Comparison of ENCODE assay signal across 35 cellular contexts in the genomic region with DNA sequence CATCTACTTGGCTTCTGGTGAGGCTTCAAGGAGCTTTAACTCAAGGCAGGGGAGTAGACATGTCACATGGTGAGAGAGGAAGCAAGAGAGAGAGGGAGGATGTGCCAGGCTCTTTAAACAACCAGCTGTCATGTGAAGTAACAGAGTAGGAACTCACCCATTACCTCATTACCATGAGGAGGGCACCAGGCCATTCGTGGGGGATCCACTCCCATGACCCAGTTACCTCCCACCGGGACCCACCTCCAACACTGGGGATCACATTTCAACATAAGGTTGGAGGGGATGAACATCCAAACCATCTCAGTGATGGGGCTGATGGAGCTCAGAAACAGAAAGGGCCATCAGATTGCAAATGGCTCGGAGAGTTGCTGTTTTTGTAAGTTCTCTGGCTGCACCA. TPM values are rescaled to one million over a fixed set of nuclear protein-coding genes. Genes with fewer than 3 reads are reported as not detected.
"Had no signal": no experiment of that assay in that cellular context is flagged by ENCODE, and none has a peak within 500 bp of the region (broad histone marks: within the 10 kb centered on the region; RNA-seq: fewer than 3 reads in every experiment).

No MANE protein-coding gene starts in this region.

- DNase-seq: activated B cell treated with CpG ODN at 0.5 μM for 24 hours; activated CD4-positive, alpha-beta T cell treated with anti-CD3 and anti-CD28 coated beads for 48 hours; activated CD4-positive, alpha-beta T cell treated with anti-CD3 and anti-CD28 coated beads, Interleukin-2, amount 50 U/mL, for 1 hour; activated CD4-positive, alpha-beta T cell treated with anti-CD3 and anti-CD28 coated beads, Interleukin-2, amount 50 U/mL, for 48 hours; activated CD8-positive, alpha-beta memory T cell treated with anti-CD3 and anti-CD28 coated beads, Interleukin-2, amount 10 ng/mL, durations not matched to agents 7 days and 5 days; activated CD8-positive, alpha-beta memory T cell treated with anti-CD3 and anti-CD28 coated beads, Interleukin-2, amount 50 U/mL, for 4 hours; activated CD8-positive, alpha-beta T cell treated with anti-CD3 and anti-CD28 coated beads for 36 hours; activated naive CD4-positive, alpha-beta T cell treated with anti-CD3 and anti-CD28 coated beads for 36 hours; activated naive CD8-positive, alpha-beta T cell treated with anti-CD3 and anti-CD28 coated beads for 36 hours; activated naive CD8-positive, alpha-beta T cell treated with anti-CD3 and anti-CD28 coated beads, Interleukin-2, amount 50 U/mL, for 24 hours; activated T-cell treated with anti-CD3 and anti-CD28 coated beads for 4 hours; activated T-cell treated with anti-CD3 and anti-CD28 coated beads, Interleukin-2, amount 50 U/mL, for 72 hours; adrenal gland; amygdala; body of pancreas; colonic mucosa; effector CD8-positive, alpha-beta T cell; esophagus squamous epithelium; foreskin melanocyte; T-helper 1 cell; T-helper 17 cell; T1000; WERI-Rb-1 had no signal

- H3K36me3 ChIP-seq: adrenal gland, cardiac muscle cell, colonic mucosa, esophagus squamous epithelium, gastroesophageal sphincter, WERI-Rb-1 had no signal

- H3K27me3 ChIP-seq: colonic mucosa had no signal

- H3K4me1 ChIP-seq: adrenal gland, body of pancreas, colonic mucosa, esophagus squamous epithelium, gastroesophageal sphincter had no signal

- H3K9me3 ChIP-seq: adrenal gland, body of pancreas, colonic mucosa, esophagus squamous epithelium, gastroesophageal sphincter had no signal

- H3K27ac ChIP-seq: adrenal gland, body of pancreas, cardiac muscle cell, colonic mucosa, epithelial cell of prostate, esophagus squamous epithelium, gastroesophageal sphincter, WERI-Rb-1 had no signal

- ATAC-seq: activated CD4-positive, CD25-positive, alpha-beta regulatory T cell treated with anti-CD3 and anti-CD28 coated beads, Interleukin-2, amount 50 U/mL, for 24 hours; activated CD8-positive, alpha-beta memory T cell treated with anti-CD3 and anti-CD28 coated beads, Interleukin-2, amount 10 ng/mL, durations not matched to agents 7 days and 5 days; activated CD8-positive, alpha-beta T cell treated with anti-CD3 and anti-CD28 coated beads for 36 hours; activated naive CD8-positive, alpha-beta T cell treated with anti-CD3 and anti-CD28 coated beads, Interleukin-2, amount 50 U/mL, for 24 hours; activated T-cell treated with anti-CD3 and anti-CD28 coated beads, Interleukin-2, amount 50 U/mL, for 72 hours; body of pancreas; gastroesophageal sphincter; SK-N-SH treated with all-trans-retinoic acid at 6 μM for 48 hours; T-helper 17 cell had no signal

- H3K4me3 ChIP-seq: adrenal gland, body of pancreas, cardiac muscle cell, colonic mucosa, esophagus squamous epithelium, gastroesophageal sphincter had no signal

RNA-seq across cellular contexts. Expression of a gene that starts 12.9 kb away (rescaled TPM):
- total RNA-seq: activated B cell treated with CpG ODN at 0.5 μM for 24 hours; activated CD8-positive, alpha-beta memory T cell treated with anti-CD3 and anti-CD28 coated beads for 36 hours; activated CD8-positive, alpha-beta memory T cell treated with anti-CD3 and anti-CD28 coated beads, Interleukin-2, amount 10 ng/mL, durations not matched to agents 7 days and 5 days; activated CD8-positive, alpha-beta T cell treated with anti-CD3 and anti-CD28 coated beads for 36 hours; activated naive CD4-positive, alpha-beta T cell treated with anti-CD3 and anti-CD28 coated beads for 36 hours; activated naive CD8-positive, alpha-beta T cell treated with anti-CD3 and anti-CD28 coated beads for 36 hours; activated T-cell treated with anti-CD3 and anti-CD28 coated beads, Interleukin-2, amount 50 U/mL, for 72 hours; adrenal gland; aorta; body of pancreas; colonic mucosa; dermis microvascular lymphatic vessel endothelial cell; endothelial cell of umbilical vein; esophagus squamous epithelium; fibroblast of lung; fibroblast of villous mesenchyme; glomerular endothelial cell; T-helper 17 cell had no signal
